In the genomic region with DNA sequence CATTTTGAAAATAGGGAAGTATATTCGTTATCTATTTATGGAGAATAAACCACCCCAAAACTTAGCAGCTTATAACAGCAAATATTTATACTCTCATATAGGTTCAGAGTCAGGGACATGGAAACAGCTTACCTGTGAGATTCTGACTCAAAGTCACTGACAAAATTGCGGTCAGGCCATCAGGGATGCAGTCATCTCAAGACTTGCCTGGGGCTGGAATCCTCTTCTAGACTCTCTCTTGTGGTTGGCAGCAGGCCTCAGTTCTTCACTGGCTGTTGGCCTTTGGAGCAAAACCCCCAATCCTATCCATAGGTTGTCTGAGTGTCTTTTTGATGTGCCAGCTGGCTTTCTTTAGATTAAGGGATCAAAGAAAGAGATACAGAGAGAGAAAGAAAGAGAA, we compare ENCODE assay signal across 1 cellular context.
TF ChIP-seq lines count a peak whose summit lies in the region.

No MANE protein-coding gene starts in this region.

TF ChIP-seq in WTC11, 78 proteins besides CTCF, POLR2A, EP300 and RAD21 (continued from another document):
- TF ChIP-seq JUN (CRISPR knock-in tag; IDR thresholded peaks at IDR 0.05): no peak
- TF ChIP-seq OVOL2 (CRISPR knock-in tag; IDR thresholded peaks at IDR 0.05; ENCODE audit: borderline replicate concordance): no peak
- TF ChIP-seq ESRRA (CRISPR knock-in tag; IDR thresholded peaks at IDR 0.05; ENCODE audit: borderline replicate concordance): no peak
- TF ChIP-seq ELF4 (CRISPR knock-in tag; IDR thresholded peaks at IDR 0.05; ENCODE audit: low read depth): no peak
- TF ChIP-seq, protein P1, sequence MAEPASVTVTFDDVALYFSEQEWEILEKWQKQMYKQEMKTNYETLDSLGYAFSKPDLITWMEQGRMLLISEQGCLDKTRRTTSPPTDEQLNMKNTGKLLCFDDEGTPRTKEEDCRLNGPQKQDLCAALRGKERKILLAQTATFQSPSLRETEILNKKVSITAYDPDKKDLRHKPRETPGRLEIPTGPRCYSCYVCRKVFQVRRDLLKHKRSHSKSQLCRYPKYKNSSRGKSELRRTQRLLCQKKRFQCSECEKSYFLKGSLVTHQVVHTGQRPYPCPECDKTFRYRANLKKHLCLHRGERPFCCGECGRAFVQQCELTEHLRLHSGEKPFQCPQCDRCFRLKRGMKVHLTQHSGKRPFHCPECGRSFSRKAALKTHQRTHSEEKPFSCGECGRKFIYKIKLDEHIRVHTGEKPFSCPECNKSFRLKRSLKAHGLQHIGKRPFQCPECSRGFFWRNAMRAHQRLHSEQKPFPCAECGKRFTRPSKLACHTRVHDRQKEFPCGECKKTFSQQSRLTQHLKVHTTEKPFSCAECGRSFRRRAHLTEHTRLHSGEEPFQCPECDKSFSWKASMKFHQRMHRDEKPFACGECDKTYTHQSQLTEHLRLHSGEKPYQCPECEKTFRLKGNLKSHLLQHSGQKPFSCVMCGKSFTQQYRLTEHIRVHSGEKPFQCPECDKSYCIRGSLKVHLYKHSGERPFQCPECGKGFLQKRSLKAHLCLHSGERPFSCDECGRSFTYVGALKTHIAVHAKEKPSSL (CRISPR knock-in tag; conservative IDR thresholded peaks at IDR 0.05): no peak
- TF ChIP-seq, protein P2, sequence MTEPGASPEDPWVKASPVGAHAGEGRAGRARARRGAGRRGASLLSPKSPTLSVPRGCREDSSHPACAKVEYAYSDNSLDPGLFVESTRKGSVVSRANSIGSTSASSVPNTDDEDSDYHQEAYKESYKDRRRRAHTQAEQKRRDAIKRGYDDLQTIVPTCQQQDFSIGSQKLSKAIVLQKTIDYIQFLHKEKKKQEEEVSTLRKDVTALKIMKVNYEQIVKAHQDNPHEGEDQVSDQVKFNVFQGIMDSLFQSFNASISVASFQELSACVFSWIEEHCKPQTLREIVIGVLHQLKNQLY (CRISPR knock-in tag; IDR thresholded peaks at IDR 0.05): no peak
- no peak for TF ChIP-seq ATF2 (CRISPR knock-in tag; IDR thresholded peaks at IDR 0.05; ENCODE audit: borderline replicate concordance, low read depth)
- TF ChIP-seq FOXP1 (CRISPR knock-in tag; IDR thresholded peaks at IDR 0.05; ENCODE audit: borderline replicate concordance): no peak
- no peak for TF ChIP-seq ZNF317 (CRISPR knock-in tag; IDR thresholded peaks at IDR 0.05; ENCODE audit: borderline replicate concordance, low read depth)
- no peak for TF ChIP-seq GTF2I (CRISPR knock-in tag; conservative IDR thresholded peaks at IDR 0.05)
- no peak for TF ChIP-seq ZNF423 (CRISPR knock-in tag; IDR thresholded peaks at IDR 0.05)
- no peak for TF ChIP-seq JAZF1 (CRISPR knock-in tag; IDR thresholded peaks at IDR 0.05)
- TF ChIP-seq, protein P3, sequence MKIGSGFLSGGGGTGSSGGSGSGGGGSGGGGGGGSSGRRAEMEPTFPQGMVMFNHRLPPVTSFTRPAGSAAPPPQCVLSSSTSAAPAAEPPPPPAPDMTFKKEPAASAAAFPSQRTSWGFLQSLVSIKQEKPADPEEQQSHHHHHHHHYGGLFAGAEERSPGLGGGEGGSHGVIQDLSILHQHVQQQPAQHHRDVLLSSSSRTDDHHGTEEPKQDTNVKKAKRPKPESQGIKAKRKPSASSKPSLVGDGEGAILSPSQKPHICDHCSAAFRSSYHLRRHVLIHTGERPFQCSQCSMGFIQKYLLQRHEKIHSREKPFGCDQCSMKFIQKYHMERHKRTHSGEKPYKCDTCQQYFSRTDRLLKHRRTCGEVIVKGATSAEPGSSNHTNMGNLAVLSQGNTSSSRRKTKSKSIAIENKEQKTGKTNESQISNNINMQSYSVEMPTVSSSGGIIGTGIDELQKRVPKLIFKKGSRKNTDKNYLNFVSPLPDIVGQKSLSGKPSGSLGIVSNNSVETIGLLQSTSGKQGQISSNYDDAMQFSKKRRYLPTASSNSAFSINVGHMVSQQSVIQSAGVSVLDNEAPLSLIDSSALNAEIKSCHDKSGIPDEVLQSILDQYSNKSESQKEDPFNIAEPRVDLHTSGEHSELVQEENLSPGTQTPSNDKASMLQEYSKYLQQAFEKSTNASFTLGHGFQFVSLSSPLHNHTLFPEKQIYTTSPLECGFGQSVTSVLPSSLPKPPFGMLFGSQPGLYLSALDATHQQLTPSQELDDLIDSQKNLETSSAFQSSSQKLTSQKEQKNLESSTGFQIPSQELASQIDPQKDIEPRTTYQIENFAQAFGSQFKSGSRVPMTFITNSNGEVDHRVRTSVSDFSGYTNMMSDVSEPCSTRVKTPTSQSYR (CRISPR knock-in tag; IDR thresholded peaks at IDR 0.05): no peak
- TF ChIP-seq SOX15 (CRISPR knock-in tag; IDR thresholded peaks at IDR 0.05): no peak
